8 cellular contexts compared by ENCODE assay signal in the genomic region with DNA sequence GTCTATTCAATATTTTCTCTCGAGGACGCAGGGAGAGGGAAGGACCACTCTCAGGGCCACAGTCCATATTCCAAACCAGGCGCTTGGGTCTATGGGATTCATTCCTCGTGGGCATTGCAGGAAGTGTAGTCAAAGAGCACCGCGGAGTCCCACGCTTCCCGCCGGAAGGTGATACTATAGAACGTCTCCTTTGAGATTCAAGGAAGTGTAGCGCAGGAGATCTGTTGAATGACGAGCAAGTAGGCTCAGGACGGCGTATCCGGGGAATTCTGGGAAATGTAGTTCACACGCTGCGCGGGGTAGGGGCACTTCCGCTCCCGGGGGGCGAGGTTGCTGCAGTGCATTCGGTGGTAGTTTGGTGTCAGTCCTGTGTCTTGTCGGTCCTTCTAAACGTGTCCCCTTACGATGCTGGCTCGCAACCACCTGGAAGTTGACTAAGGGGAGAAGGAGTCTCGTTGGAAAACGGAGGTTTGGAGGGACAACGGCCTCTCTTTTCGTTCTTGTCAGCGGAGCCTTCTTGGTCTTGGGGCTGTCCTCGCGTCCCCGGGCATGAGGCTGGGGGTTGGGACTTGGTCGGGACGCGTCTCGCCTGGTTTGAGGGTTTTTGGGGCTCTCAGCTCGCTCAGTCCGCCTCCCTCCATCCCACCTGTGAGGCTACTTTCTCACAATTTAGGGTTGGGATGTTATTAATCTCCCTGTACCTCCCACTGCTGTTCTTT. TPM values are rescaled to one million over a fixed set of nuclear protein-coding genes. Genes with fewer than 3 reads are reported as not detected.
A peak's percentile ranks its signal among the peaks of the same experiment; 100 is the strongest.
DNase-seq lines count a peak whose midpoint lies in the region; ATAC-seq and TF ChIP-seq lines count a peak whose summit lies in the region.

A gene (plus strand): TSS at position 336 of the 719 bp plus-strand sequence. CDS start 4,231 bp downstream, outside the sequence.

- H3K27ac Mint-ChIP-seq in dendritic cell treated with granulocyte-macrophage colony-stimulating factor and Interleukin-4, amounts not matched to agents 40 ng/mL and 50 ng/mL, for 4 days = peak within 1 kb of the TSS; percentile 84

- peak within 1 kb of the TSS; percentile 6; the same call in 1 of the 2 replicates for H3K27ac ChIP-seq in ACC112 (ENCODE audit: low read depth, low read length)
- H3K27ac ChIP-seq in left lung = peak within 1 kb of the TSS; percentile 30 to 45

- peaks cover 36% of the 10 kb centered on the region for H3K36me3 Mint-ChIP-seq in dendritic cell treated with granulocyte-macrophage colony-stimulating factor and Interleukin-4, amounts not matched to agents 40 ng/mL and 50 ng/mL, for 4 days (ENCODE audit: low read depth)

- H3K27me3 Mint-ChIP-seq in dendritic cell treated with granulocyte-macrophage colony-stimulating factor and Interleukin-4, amounts not matched to agents 40 ng/mL and 50 ng/mL, for 4 days = peaks cover 6% of the 10 kb centered on the region

- H3K4me1 ChIP-seq in ACC112 (ENCODE audit: control insufficient read depth, insufficient read depth, low read length, unreplicated experiment) (peaks cover 5% of the 10 kb centered on the region), left lung (peaks cover 5 to 17% of the 10 kb centered on the region in 2 donors)

- H3K4me3 ChIP-seq in ACC112 (ENCODE audit: low read depth, low read length) (peak within 1 kb of the TSS; percentile 96), left lung (peak within 1 kb of the TSS; percentile 53 to 67)

- peaks cover 59% of the 10 kb centered on the region for H3K9me3 Mint-ChIP-seq in dendritic cell treated with granulocyte-macrophage colony-stimulating factor and Interleukin-4, amounts not matched to agents 40 ng/mL and 50 ng/mL, for 4 days

- peaks cover 21% of the 10 kb centered on the region for H3K4me1 Mint-ChIP-seq in dendritic cell treated with granulocyte-macrophage colony-stimulating factor and Interleukin-4, amounts not matched to agents 40 ng/mL and 50 ng/mL, for 4 days (ENCODE audit: low read depth)

- TF ChIP-seq CTCF in left lung (IDR thresholded peaks at IDR 0.05) = no peak

- H3K36me3 ChIP-seq in ACC112 (ENCODE audit: insufficient read depth, low read length) (peaks cover 7% of the 10 kb centered on the region; the same call in 1 of the 2 replicates), left lung (peaks cover 0 to 9% of the 10 kb centered on the region in 2 donors)

- peak within 1 kb of the TSS; percentile 97 for H2AFZ ChIP-seq in ACC112 (ENCODE audit: low read length, unreplicated experiment)

- DNase-seq in NCI-H460 (ENCODE audit: extremely low read depth, low read depth) (peak; percentile 80), left lung (peak; percentile 92 to 93)
- DNase-seq in activated CD4-positive, alpha-beta T cell treated with anti-CD3 and anti-CD28 coated beads, Interleukin-2, amount 50 U/mL, for 1 hour = peak; percentile 77
- peak; percentile 79 to 82 for DNase-seq in stimulated activated CD4-positive, alpha-beta T cell treated with anti-CD3 and anti-CD28 coated beads, Interleukin-2, amount 100 ng/mL, for 24 hours

- H3K79me2 ChIP-seq in ACC112 (ENCODE audit: control insufficient read depth, insufficient read depth, low read length, unreplicated experiment) = no peaks in the 10 kb centered on the region

- intact Hi-C loops in dendritic cell treated with granulocyte-macrophage colony-stimulating factor and Interleukin-4, amounts not matched to agents 40 ng/mL and 50 ng/mL, for 4 days (cut with micrococcal nuclease) = loop anchor here (1.0 to 2.0 kb wide), 4 partner anchors 20 to 47 kb away; a partner anchor contains a TSS
- intact Hi-C loops in left lung (cut with DNase I) = no loop called here

- H3K4me3 Mint-ChIP-seq in dendritic cell treated with granulocyte-macrophage colony-stimulating factor and Interleukin-4, amounts not matched to agents 40 ng/mL and 50 ng/mL, for 4 days = peak within 1 kb of the TSS; percentile 90

- H3K27me3 ChIP-seq in ACC112 (ENCODE audit: insufficient read depth, low read length) (no peaks in the 10 kb centered on the region), left lung (no peaks in the 10 kb centered on the region)

- peaks cover 0 to 45% of the 10 kb centered on the region in 2 donors for H3K9me3 ChIP-seq in left lung

- ATAC-seq in GM18867 (IDR thresholded peaks at IDR 0.05; ENCODE audit: unreplicated experiment) = peak; percentile 91
- ATAC-seq in HG03159 (IDR thresholded peaks at IDR 0.05; ENCODE audit: unreplicated experiment) = peak; percentile 99
- ATAC-seq in left lung = peak; percentile 100

RNA-seq across cellular contexts. Expression of the gene that starts here (rescaled TPM):
- 2.0 and 2.2 TPM in 2 replicates for total RNA-seq in NCI-H460 (2014; rRNA removed; shearing (Covaris generic))
- polyA plus RNA-seq in NCI-H460 (2014; cell fraction: nucleus; rRNA removed) = 1.3 and 1.9 TPM in 2 replicates
- 1 to 10 TPM; 2.4 to 3.3 TPM for total RNA-seq in left lung

Comparison
In these comparisons a context has a peak if more than half of its experiments do, and no peak if none do; other contexts are left out.
1. Peak in every context shown above with its lines: DNase-seq, ATAC-seq, H3K4me3 ChIP-seq and H3K27ac ChIP-seq.